Comparison of ENCODE assay signal across 21 cellular contexts in the genomic region with DNA sequence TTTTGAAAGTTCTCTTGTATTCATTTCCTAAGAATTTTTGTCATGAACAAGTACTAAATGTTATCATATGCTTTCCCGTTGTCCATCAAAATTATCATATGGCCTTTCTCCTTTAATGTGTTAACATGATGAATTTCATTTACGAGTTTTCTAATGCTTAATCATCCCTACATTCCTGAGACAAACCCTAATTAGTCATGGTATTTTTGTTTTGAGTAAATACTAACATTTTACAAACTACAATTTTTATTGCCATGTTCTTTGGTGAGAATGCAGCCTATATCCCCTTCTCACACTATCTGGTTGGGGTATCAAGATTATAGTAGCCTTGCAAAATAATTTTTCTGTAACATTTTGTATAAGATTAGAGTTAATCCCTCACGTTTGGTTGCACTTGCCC. TPM values are rescaled to one million over a fixed set of nuclear protein-coding genes. Genes with fewer than 3 reads are reported as not detected.
DNase-seq lines count a peak whose midpoint lies in the region; ATAC-seq, FAIRE-seq and TF ChIP-seq lines count a peak whose summit lies in the region.
"Had no signal": no experiment of that assay in that cellular context is flagged by ENCODE, and none has a peak within 500 bp of the region (broad histone marks: within the 10 kb centered on the region; RNA-seq: fewer than 3 reads in every experiment).

No MANE protein-coding gene starts in this region.

- H3K27ac ChIP-seq in A549 (no peak overlapping the region; a peak in 1 of 6 replicates), RWPE1 (no peak overlapping the region), HepG2 (ENCODE audit: extremely low read length, insufficient read depth, low read length) (no peak overlapping the region)
- no peak overlapping the region for H3K27ac ChIP-seq in CD4-positive, alpha-beta T cell (ENCODE audit: low read depth, low read length)
- H3K27ac ChIP-seq: GM23248, lower lobe of right lung had no signal

- peaks cover 93% of the 10 kb centered on the region for H3K4me1 Mint-ChIP-seq in CD4-positive, alpha-beta T cell (ENCODE audit: low read depth)

- H3K4me3 Mint-ChIP-seq in CD4-positive, alpha-beta T cell = no peak overlapping the region
- H3K4me3 Mint-ChIP-seq: CD14-positive monocyte, neural crest cell had no signal

- H3K27ac Mint-ChIP-seq in CD4-positive, alpha-beta T cell = peak overlapping the region; percentile 66

- FAIRE-seq in A549 (lab: Jason Lieb, UNC) = no peak
- no peak for FAIRE-seq in bronchial epithelial cell (lab: Jason Lieb, UNC)
- no peak for FAIRE-seq in HepG2 (lab: Jason Lieb, UNC)
- FAIRE-seq: kidney had no signal

- CTCF ChIA-PET in A549 (lab: Yijun Ruan, JAX) = no interaction called here
- CTCF ChIA-PET in CD4-positive, alpha-beta T cell (lab: Charles Lee) = no interaction called here
- CTCF ChIA-PET in RWPE1 (lab: Yijun Ruan, JAX) = no interaction called here
- CTCF ChIA-PET in HepG2 (lab: Yijun Ruan, JAX; ENCODE audit: low intra/inter-chr PET ratio, low total read pairs) = no interaction called here

- ATAC-seq in A549 = no peak
- ATAC-seq in CD4-positive, alpha-beta T cell (ENCODE audit: poor library complexity) = no peak
- no peak for ATAC-seq in GM19397 (IDR thresholded peaks at IDR 0.05; ENCODE audit: unreplicated experiment)
- ATAC-seq in HG02981 (IDR thresholded peaks at IDR 0.05; ENCODE audit: unreplicated experiment) = no peak
- no peak for ATAC-seq in HepG2
- ATAC-seq: lower lobe of right lung, sciatic nerve had no signal

- no TSS peak for BruUV-seq in HepG2 (replicated peaks; lab: Mats Ljungman, UMichigan)

- peaks cover 16% of the 10 kb centered on the region for H3K36me3 Mint-ChIP-seq in CD4-positive, alpha-beta T cell (ENCODE audit: low read depth)

- H3K4me2 ChIP-seq in A549 = peak overlapping the region; percentile 36
- H3K4me2 ChIP-seq in HepG2 (ENCODE audit: low read depth, low read length) = no peak overlapping the region

- POLR2A ChIA-PET in A549 (lab: Yijun Ruan, JAX) = no interaction called here
- POLR2A ChIA-PET in CD4-positive, alpha-beta T cell (lab: Charles Lee) = interaction anchor here (1.0 kb wide), 1 partner anchor 14 kb away, joined by 4 read pairs; no protein-coding TSS in a partner anchor
- POLR2A ChIA-PET in RWPE1 (lab: Yijun Ruan, JAX; ENCODE audit: low non-redundant PET) = no interaction called here
- POLR2A ChIA-PET in HepG2 (lab: Yijun Ruan, JAX) = no interaction called here

- no peak overlapping the region for H2AFZ ChIP-seq in HepG2 (ENCODE audit: low read length)
- H2AFZ ChIP-seq: GM23248 had no signal

- no peak for TF ChIP-seq POLR2A in A549 (IDR thresholded peaks at IDR 0.05; ENCODE audit: low read length)
- no peak for TF ChIP-seq POLR2A in HepG2 (IDR thresholded peaks at IDR 0.05; ENCODE audit: insufficient read depth in 1 of 2, low read depth in 2 of 2, low read length in 2 of 2)

- H3K9ac ChIP-seq in HepG2 (ENCODE audit: insufficient read depth, low read depth, low read length) = no peak overlapping the region
- H3K9ac ChIP-seq: GM23248 had no signal

- TF ChIP-seq EP300 in A549 (IDR thresholded peaks at IDR 0.05) (no peak), HepG2 (IDR thresholded peaks at IDR 0.05; ENCODE audit: low read depth in 2 of 2, low read length in 2 of 2) (no peak), HepG2 (CRISPR knock-in tag; IDR thresholded peaks at IDR 0.05; ENCODE audit: borderline replicate concordance) (no peak)

- no peaks in the 10 kb centered on the region for H3K9me3 Mint-ChIP-seq in CD4-positive, alpha-beta T cell
- H3K9me3 Mint-ChIP-seq: CD14-positive monocyte had no signal

- DNase-seq in A549 (ENCODE audit: low read depth in 1 of 2, low spot score in 1 of 2) (no peak), RWPE1 (ENCODE audit: low spot score) (peak; percentile 21), bronchial epithelial cell (ENCODE audit: low read depth) (peak; percentile 50), COLO829 (ENCODE audit: low spot score) (no peak), HepG2 (ENCODE audit: low spot score) (no peak)
- DNase-seq in CD4-positive, alpha-beta T cell = no peak
- DNase-seq: activated gamma-delta T cell; amniotic stem cell; KBM-7; kidney; lower lobe of right lung; NCI-H146; SHP77; stimulated activated CD4-positive, alpha-beta T cell treated with anti-CD3 and anti-CD28 coated beads, Interleukin-15, amount 100 ng/mL, for 24 hours; trophoblast cell had no signal

- H3K4me3 ChIP-seq in A549 (no peak overlapping the region), bronchial epithelial cell (ENCODE audit: low read depth, low read length) (no peak overlapping the region), HepG2 (replicated peaks in 1 of 3; ENCODE audit: insufficient read depth in 1 of 3, low read depth in 2 of 3, low read length in 3 of 3) (no peak overlapping the region)
- H3K4me3 ChIP-seq: GM23248, lower lobe of right lung had no signal

- H4K20me1 ChIP-seq in HepG2 (ENCODE audit: insufficient read depth, low read length) = peaks cover 21% of the 10 kb centered on the region; the same call in 1 of the 2 replicates

- TF ChIP-seq RAD21 in A549 (conservative IDR thresholded peaks at IDR 0.05 in 1 of 2, IDR thresholded peaks at IDR 0.05 in 1 of 2) = no peak
- no peak for TF ChIP-seq RAD21 in HepG2 (CRISPR knock-in tag; IDR thresholded peaks at IDR 0.05)

- in situ Hi-C loops in HepG2 (cut with HindIII; ENCODE audit: extremely low pct_ligation_motif_present, low pct_unique_long_range_greater_than_20kb) = no loop called here

- H3K27me3 Mint-ChIP-seq in CD4-positive, alpha-beta T cell = no peaks in the 10 kb centered on the region

- no peaks in the 10 kb centered on the region for H3K36me3 ChIP-seq in bronchial epithelial cell (ENCODE audit: control insufficient read depth, insufficient read depth, low read length)
- no peaks in the 10 kb centered on the region; a peak in 1 of 5 replicates for H3K36me3 ChIP-seq in HepG2 (replicated peaks in 1 of 2; ENCODE audit: control insufficient read depth in 1 of 2, insufficient read depth in 2 of 2, low read length in 2 of 2)
- H3K36me3 ChIP-seq: lower lobe of right lung had no signal

- H3K4me1 ChIP-seq in A549 = peaks cover 98% of the 10 kb centered on the region
- peaks cover 63% of the 10 kb centered on the region for H3K4me1 ChIP-seq in HepG2 (ENCODE audit: insufficient read depth, low read length)

- no peaks in the 10 kb centered on the region for H3K9me3 ChIP-seq in A549
- no peaks in the 10 kb centered on the region for H3K9me3 ChIP-seq in CD4-positive, alpha-beta T cell (ENCODE audit: control insufficient read depth, low read length)
- no peaks in the 10 kb centered on the region for H3K9me3 ChIP-seq in HepG2 (ENCODE audit: low read length)
- H3K9me3 ChIP-seq: lower lobe of right lung had no signal

- peaks cover 95% of the 10 kb centered on the region for H3K79me2 ChIP-seq in HepG2 (ENCODE audit: insufficient read depth, low read length)

- WGBS in A549 (ENCODE audit: missing lambda C conversion rate) = 68% methylated on average over 3 of the region's 3 CpGs
- WGBS in HepG2 (ENCODE audit: low lambda C conversion rate) = 98% methylated on average over 3 of the region's 3 CpGs

- intact Hi-C loops in CD4-positive, alpha-beta T cell (cut with DNase I, micrococcal nuclease) = no loop called here
- intact Hi-C loops in HepG2 (cut with micrococcal nuclease; ENCODE audit: unreplicated experiment) = no loop called here

- TF ChIP-seq CTCF in A549 (IDR thresholded peaks at IDR 0.05) = no peak
- no peak for TF ChIP-seq CTCF in CD4-positive, alpha-beta T cell (IDR thresholded peaks at IDR 0.05)
- no peak for TF ChIP-seq CTCF in RWPE1 (conservative IDR thresholded peaks at IDR 0.05; ENCODE audit: low read depth)
- TF ChIP-seq CTCF in bronchial epithelial cell (IDR thresholded peaks at IDR 0.05; ENCODE audit: insufficient read depth, low read length, severe bottlenecking) = no peak
- no peak for TF ChIP-seq CTCF in HepG2 (CRISPR knock-in tag; IDR thresholded peaks at IDR 0.05)

- H3K27me3 ChIP-seq in CD4-positive, alpha-beta T cell (ENCODE audit: control insufficient read depth, insufficient read depth, low read length) = no peaks in the 10 kb centered on the region
- no peaks in the 10 kb centered on the region for H3K27me3 ChIP-seq in bronchial epithelial cell (ENCODE audit: control insufficient read depth, insufficient read depth, low read length)
- H3K27me3 ChIP-seq in HepG2 (ENCODE audit: control insufficient read depth in 1 of 2, insufficient read depth in 2 of 2, low read length in 2 of 2) = no peaks in the 10 kb centered on the region

TF ChIP-seq in HepG2, 621 proteins besides CTCF, POLR2A, EP300 and RAD21 (continues in another document):
- no peak for TF ChIP-seq GFI1 (CRISPR knock-in tag; IDR thresholded peaks at IDR 0.05; ENCODE audit: borderline replicate concordance)

RNA-seq across cellular contexts. Expression of a gene that starts 14.5 kb away (rescaled TPM):
- polyA plus RNA-seq in A549 (2011; rRNA removed) = 217 and 229 TPM in 2 replicates
- polyA plus RNA-seq in A549 (2012; cell fraction: cytosol; rRNA removed) = 42.4 TPM in 2 replicates
- 17.1 and 25.1 TPM in 2 replicates for polyA plus RNA-seq in A549 (2012; cell fraction: nucleus; rRNA removed)
- polyA plus RNA-seq in A549 (2017; fragmentation: RNase III; extraction: RNeasy Plus Mini Kit Qiagen cat#74134 plus additional on column Dnase treatment) = 121 to 133 TPM (median 131 TPM) in 3 replicates
- polyA minus RNA-seq in A549 (2011; rRNA and poly(A)+ RNA removed) = 204 and 226 TPM in 2 replicates
- 10 to 100 TPM; 80.4 to 83.0 TPM for total RNA-seq in CD4-positive, alpha-beta T cell
- 76.6 and 101 TPM in 2 replicates for total RNA-seq in bronchial epithelial cell
- 96.2 and 132 TPM in 2 replicates for total RNA-seq in HepG2 (2016; rRNA removed; fragmentation: Illumina TruSeq; extraction: Trizol)
- 162 and 182 TPM in 2 replicates for total RNA-seq in HepG2 (2016; cell fraction: cytosol; rRNA removed; fragmentation: Illumina TruSeq; extraction: Trizol; ENCODE audit: low read depth)
- 95.6 and 122 TPM in 2 replicates for total RNA-seq in HepG2 (2016; cell fraction: insoluble cytoplasmic fraction; rRNA removed; fragmentation: Illumina TruSeq; extraction: Trizol)
- total RNA-seq in HepG2 (2016; cell fraction: membrane; rRNA removed; fragmentation: Illumina TruSeq; extraction: Trizol) = 148 and 164 TPM in 2 replicates
- total RNA-seq in HepG2 (2016; cell fraction: nucleus; rRNA removed; fragmentation: Illumina TruSeq; extraction: Trizol) = 74.9 and 75.8 TPM in 2 replicates
- polyA plus RNA-seq in HepG2 (2011; rRNA removed) = 34.0 and 40.2 TPM in 2 replicates
- polyA plus RNA-seq in HepG2 (2011; cell fraction: cytosol; rRNA removed) = 22.8 and 32.4 TPM in 2 replicates
- polyA plus RNA-seq in HepG2 (2011; cell fraction: nucleus; rRNA removed) = 16.3 and 21.0 TPM in 2 replicates
- 48.7 and 54.8 TPM in 2 replicates for polyA plus RNA-seq in HepG2 (2012)
- polyA plus RNA-seq in HepG2 (2016; cell fraction: cytosol; fragmentation: Illumina TruSeq; extraction: Trizol; ENCODE audit: low read depth) = 61.1 and 63.8 TPM in 2 replicates
- polyA plus RNA-seq in HepG2 (2016; cell fraction: insoluble cytoplasmic fraction; fragmentation: Illumina TruSeq; extraction: Trizol; ENCODE audit: low read depth) = 69.3 and 70.0 TPM in 2 replicates
- polyA plus RNA-seq in HepG2 (2016; cell fraction: membrane; fragmentation: Illumina TruSeq; extraction: Trizol; ENCODE audit: low read depth) = 82.3 and 86.6 TPM in 2 replicates
- polyA plus RNA-seq in HepG2 (2016; cell fraction: nucleus; fragmentation: Illumina TruSeq; extraction: Trizol; ENCODE audit: insufficient read depth, low read depth) = 36.9 and 38.6 TPM in 2 replicates
- 48.2 and 195 TPM in 2 replicates for polyA minus RNA-seq in HepG2 (2011; rRNA and poly(A)+ RNA removed; ENCODE audit: low replicate concordance)
- 51.8 and 65.1 TPM in 2 replicates for polyA minus RNA-seq in HepG2 (2011; cell fraction: cytosol; rRNA and poly(A)+ RNA removed)
- polyA minus RNA-seq in HepG2 (2011; cell fraction: nucleus; rRNA and poly(A)+ RNA removed) = 86.8 and 96.2 TPM in 2 replicates

Comparison
In these comparisons a context has a peak if more than half of its experiments do, and no peak if none do; other contexts are left out.
1. DNase-seq: peak in RWPE1 (single experiment) and bronchial epithelial cell (single experiment); none in A549 (0 of 2), CD4-positive, alpha-beta T cell (0 of 10), COLO829 (single experiment) and HepG2 (single experiment).